In genomic region chr5:125412051-125412560, GRCh38 we compare ENCODE assay signal across 8 cellular contexts.
DNase-seq lines count a peak whose midpoint lies in the region; ATAC-seq and TF ChIP-seq lines count a peak whose summit lies in the region.

No MANE protein-coding gene starts in this region.

- ATAC-seq in HG03064 (IDR thresholded peaks at IDR 0.05; ENCODE audit: low read depth, unreplicated experiment) (peak; percentile 46), left ventricle myocardium superior (peak; percentile 26)

- intact Hi-C loops in left ventricle myocardium superior (cut with micrococcal nuclease) = no loop called here

- H3K27ac ChIP-seq in SJSA1 = peak overlapping the region; percentile 98
- peak overlapping the region in 17 of 21 experiments; percentile 9 to 78 (median 54) for H3K27ac ChIP-seq in skin epidermis

- no peak for TF ChIP-seq POLR2A in erythroblast (IDR thresholded peaks at IDR 0.05; ENCODE audit: low read length)

- H3K4me3 ChIP-seq in SJSA1 = no peak overlapping the region
- peak overlapping the region in 3 of 7 experiments; percentile 10 to 20 (median 15) for H3K4me3 ChIP-seq in skin epidermis

- peaks cover 56% of the 10 kb centered on the region for H3K4me1 ChIP-seq in SJSA1 (replicated peaks)

- DNase-seq in NCI-H1417 (lab: John Stamatoyannopoulos, UW) (peak in 2 of 3 experiments; percentile 22 to 68), NCI-H1417 treated with DMSO at 0.1 percent for 48 hours (lab: John Stamatoyannopoulos, UW) (no peak), SJSA1 (ENCODE audit: low read depth in 1 of 2, low spot score in 2 of 2) (peak in 1 of 2 experiments; percentile 6), left ventricle myocardium superior (no peak), erythroblast (lab: John Stamatoyannopoulos, UW) (no peak), NCI-H2107 (lab: John Stamatoyannopoulos, UW) (no peak)

- H3K36me3 ChIP-seq in SJSA1 = no peaks in the 10 kb centered on the region

- H3K9me3 ChIP-seq in SJSA1 (replicated peaks) = no peaks in the 10 kb centered on the region

- no peaks in the 10 kb centered on the region for H3K27me3 ChIP-seq in SJSA1 (replicated peaks)

Comparison
In these comparisons a context has a peak if more than half of its experiments do, and no peak if none do; other contexts are left out.
1. DNase-seq: peak in NCI-H1417 (2 of 3); none in NCI-H1417 treated with DMSO at 0.1 percent for 48 hours (single experiment), left ventricle myocardium superior (single experiment), erythroblast (0 of 2) and NCI-H2107 (single experiment).